Comparison of ENCODE assay signal across 13 cellular contexts in genomic region chr5:173053041-173053440, GRCh38.
"Had no signal": no experiment of that assay in that cellular context is flagged by ENCODE, and none has a peak within 500 bp of the region (broad histone marks: within the 10 kb centered on the region; RNA-seq: fewer than 3 reads in every experiment).

No MANE protein-coding gene starts in this region.

- ATAC-seq: body of pancreas; left ventricle myocardium superior; naive thymus-derived CD4-positive, alpha-beta T cell; pancreas; right lobe of liver; stimulated activated effector memory CD8-positive, alpha-beta T cell treated with anti-CD3 and anti-CD28 coated beads, Interleukin-12 subunit alpha, Interleukin-12 subunit beta, amount 100 ng/mL, for 72 hours had no signal

- FAIRE-seq: pancreas, small intestine, TTC549 had no signal

- H3K36me3 Mint-ChIP-seq: naive thymus-derived CD4-positive, alpha-beta T cell had no signal

- H3K36me3 ChIP-seq: pancreas, right lobe of liver had no signal

- H3K27ac ChIP-seq: body of pancreas, pancreas, right lobe of liver had no signal

- H3K9me3 ChIP-seq: body of pancreas, pancreas, right lobe of liver had no signal

- DNase-seq: activated CD4-positive, alpha-beta T cell treated with anti-CD3 and anti-CD28 coated beads, Interleukin-2, amount 50 U/mL, for 4 hours; activated naive CD4-positive, alpha-beta T cell; body of pancreas; left ventricle myocardium superior; mesendoderm; naive thymus-derived CD4-positive, alpha-beta T cell; pancreas; right lobe of liver; small intestine; stimulated activated CD4-positive, alpha-beta T cell treated with anti-CD3 and anti-CD28 coated beads, Interleukin-4, amount 100 ng/mL, for 24 hours had no signal

- H3K4me3 ChIP-seq: body of pancreas, pancreas, right lobe of liver had no signal

- H3K9me3 Mint-ChIP-seq: naive thymus-derived CD4-positive, alpha-beta T cell; stimulated activated effector memory CD8-positive, alpha-beta T cell treated with anti-CD3 and anti-CD28 coated beads, Interleukin-12 subunit alpha, Interleukin-12 subunit beta, amount 100 ng/mL, for 72 hours; T-helper 2 cell treated with Interferon-gamma antibody and Interleukin-4, amounts not matched to agents 5 μg/mL and 100 μg/mL, for 36 hours had no signal

- H3K27ac Mint-ChIP-seq: stimulated activated effector memory CD8-positive, alpha-beta T cell treated with anti-CD3 and anti-CD28 coated beads, Interleukin-12 subunit alpha, Interleukin-12 subunit beta, amount 100 ng/mL, for 72 hours; T-helper 2 cell treated with Interferon-gamma antibody and Interleukin-4, amounts not matched to agents 5 μg/mL and 100 μg/mL, for 36 hours had no signal

- H3K27me3 ChIP-seq: body of pancreas, pancreas, right lobe of liver had no signal

- H3K4me3 Mint-ChIP-seq: naive thymus-derived CD4-positive, alpha-beta T cell; stimulated activated effector memory CD8-positive, alpha-beta T cell treated with anti-CD3 and anti-CD28 coated beads, Interleukin-12 subunit alpha, Interleukin-12 subunit beta, amount 100 ng/mL, for 72 hours; T-helper 2 cell treated with Interferon-gamma antibody and Interleukin-4, amounts not matched to agents 5 μg/mL and 100 μg/mL, for 36 hours had no signal
